Comparison of ENCODE assay signal across 8 cellular contexts in genomic region chr5:138752341-138752950, GRCh38. TPM values are rescaled to one million over a fixed set of nuclear protein-coding genes. Genes with fewer than 3 reads are reported as not detected.
A peak's percentile ranks its signal among the peaks of the same experiment; 100 is the strongest.
DNase-seq lines count a peak whose midpoint lies in the region; ATAC-seq and TF ChIP-seq lines count a peak whose summit lies in the region.

No MANE protein-coding gene starts in this region.

- H3K27ac ChIP-seq in upper lobe of right lung = peak overlapping the region; percentile 99

- WGBS in lower leg skin, 2 donors = 22 to 26% methylated on average over 18 of the region's 18 CpGs

- intact Hi-C loops in lower leg skin (cut with DNase I; ENCODE audit: low total_unique reads) = no loop called here
- intact Hi-C loops in upper lobe of right lung (cut with DNase I) = no loop called here

- no peak for TF ChIP-seq POLR2A in lower leg skin (IDR thresholded peaks at IDR 0.05)

- no peak for TF ChIP-seq CTCF in cardiac fibroblast (IDR thresholded peaks at IDR 0.05; ENCODE audit: low read depth, low read length)
- TF ChIP-seq CTCF in lower leg skin (IDR thresholded peaks at IDR 0.05) = no peak
- peak; percentile 12 for TF ChIP-seq CTCF in upper lobe of right lung (IDR thresholded peaks at IDR 0.05)

- H3K36me3 ChIP-seq in ES-I3 (ENCODE audit: insufficient read depth, low read length) (peaks cover 6% of the 10 kb centered on the region), upper lobe of right lung (peaks cover 6% of the 10 kb centered on the region)

- H3K9ac ChIP-seq in ES-I3 (ENCODE audit: low read depth, low read length) = peak overlapping the region; percentile 73

- H3K4me1 ChIP-seq in ES-I3 (ENCODE audit: insufficient read depth, low read length) = peaks cover 25% of the 10 kb centered on the region
- peaks cover 12% of the 10 kb centered on the region for H3K4me1 ChIP-seq in upper lobe of right lung

- peaks cover under 1% of the 10 kb centered on the region; the same call in 1 of the 2 replicates for H3K9me3 ChIP-seq in ES-I3 (ENCODE audit: control insufficient read depth, insufficient read depth, low read length)
- no peaks in the 10 kb centered on the region for H3K9me3 ChIP-seq in upper lobe of right lung

- ATAC-seq in upper lobe of right lung = peak; percentile 0

- DNase-seq in NCI-H1436 (lab: John Stamatoyannopoulos, UW) (peak; percentile 27), cardiac fibroblast (ENCODE audit: low read depth in 2 of 2) (peak in 1 of 2 donors; percentile 47), lower leg skin (ENCODE audit: low spot score in 2 of 2) (peak in 1 of 2 donors; percentile 33), upper lobe of right lung (no peak), NCI-H2171 (lab: John Stamatoyannopoulos, UW) (no peak), inferior parietal cortex (ENCODE audit: extremely low spot score) (no peak), amniotic stem cell (lab: John Stamatoyannopoulos, UW) (no peak)

- peak overlapping the region; percentile 86 to 90 for H3K4me3 ChIP-seq in cardiac fibroblast (replicated peaks in 1 of 2; ENCODE audit: low read depth in 2 of 2, low read length in 2 of 2)
- H3K4me3 ChIP-seq in lower leg skin (ENCODE audit: low read depth, poor library complexity, severe bottlenecking) = peak overlapping the region; percentile 49
- peak overlapping the region; percentile 91 for H3K4me3 ChIP-seq in upper lobe of right lung

- H3K27me3 ChIP-seq in upper lobe of right lung = no peaks in the 10 kb centered on the region

RNA-seq across cellular contexts. Expression of gene CTNNA1, which starts 0.8 kb away (rescaled TPM):
- total RNA-seq in lower leg skin (100 to 1,000 TPM; 223 to 304 (median 263) TPM), upper lobe of right lung (362 TPM)
